Comparison of ENCODE assay signal across 12 cellular contexts in the genomic region with DNA sequence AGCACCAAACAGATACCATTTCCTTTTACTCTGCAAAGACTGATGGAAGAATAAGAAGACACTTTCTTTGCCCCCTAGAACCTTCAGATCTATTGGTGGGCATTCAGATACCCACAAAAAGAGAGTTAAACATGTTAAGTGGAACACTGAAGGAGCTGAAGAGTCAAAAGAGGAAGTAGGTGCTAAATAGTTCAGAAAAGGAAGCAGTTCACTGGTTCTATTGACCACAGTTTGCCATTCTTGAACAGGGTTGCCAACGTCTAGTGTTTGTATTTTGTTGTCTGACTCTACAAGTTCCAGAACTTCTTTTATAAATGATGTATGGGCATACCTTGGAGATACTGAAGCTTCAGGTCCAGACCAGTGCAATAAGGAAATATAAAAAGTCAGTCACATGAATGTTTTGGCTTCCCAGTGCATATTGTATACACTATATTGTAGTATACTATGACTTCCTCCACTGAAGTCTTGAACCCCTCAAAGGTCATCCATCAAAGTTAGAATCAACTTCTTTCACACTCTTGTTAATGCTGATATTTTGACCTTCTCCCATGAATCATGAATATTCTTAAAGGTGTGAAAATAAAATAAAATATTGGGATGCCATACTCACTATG. TPM values are rescaled to one million over a fixed set of nuclear protein-coding genes. Genes with fewer than 3 reads are reported as not detected.
DNase-seq lines count a peak whose midpoint lies in the region; ATAC-seq and TF ChIP-seq lines count a peak whose summit lies in the region.
"Had no signal": no experiment of that assay in that cellular context is flagged by ENCODE, and none has a peak within 500 bp of the region (broad histone marks: within the 10 kb centered on the region; RNA-seq: fewer than 3 reads in every experiment).

No MANE protein-coding gene starts in this region.

- H3K27me3 Mint-ChIP-seq in CD14-positive monocyte (ENCODE audit: low read depth in 3 of 3) (peaks cover 2 to 8% (median 8%) of the 10 kb centered on the region in 3 donors), WTC11 (ENCODE audit: low read depth) (no peaks in the 10 kb centered on the region)

- H3K4me1 Mint-ChIP-seq in CD14-positive monocyte (peaks cover 62% of the 10 kb centered on the region), WTC11 (peaks cover 4% of the 10 kb centered on the region)

- peak overlapping the region; percentile 43 for H3K4me2 ChIP-seq in Loucy (ENCODE audit: low read depth, low read length, poor library complexity, severe bottlenecking)

- 43 to 55% methylated on average over 1 of the region's 1 CpG for WGBS in gastroesophageal sphincter (ENCODE audit: low coverage in 1 of 2), 2 donors

- no peaks in the 10 kb centered on the region for H3F3A ChIP-seq in Loucy (ENCODE audit: low read depth)

- POLR2A ChIA-PET in WTC11 (lab: Charles Lee) = no interaction called here

- no peaks in the 10 kb centered on the region for H4K20me1 ChIP-seq in Loucy (ENCODE audit: insufficient read depth, low read length, poor library complexity, severe bottlenecking)

- H3K36me3 ChIP-seq in Loucy (ENCODE audit: insufficient read depth, low read length) = no peaks in the 10 kb centered on the region
- no peaks in the 10 kb centered on the region for H3K36me3 ChIP-seq in neutrophil
- no peaks in the 10 kb centered on the region for H3K36me3 ChIP-seq in gastroesophageal sphincter

- no peak for TF ChIP-seq POLR2A in gastroesophageal sphincter (IDR thresholded peaks at IDR 0.05)

- H3K9me3 ChIP-seq in Loucy (ENCODE audit: insufficient read depth, low read depth, low read length) = no peaks in the 10 kb centered on the region
- no peaks in the 10 kb centered on the region for H3K9me3 ChIP-seq in neutrophil
- no peaks in the 10 kb centered on the region for H3K9me3 ChIP-seq in gastroesophageal sphincter

- TF ChIP-seq EP300 in gastroesophageal sphincter (IDR thresholded peaks at IDR 0.05) = no peak

- H3K36me3 Mint-ChIP-seq in CD14-positive monocyte (peaks cover 4 to 7% of the 10 kb centered on the region in 2 donors), WTC11 (no peaks in the 10 kb centered on the region)

- H3K27me3 ChIP-seq in Loucy (ENCODE audit: insufficient read depth, low read length, poor library complexity, severe bottlenecking) (no peaks in the 10 kb centered on the region), neutrophil (no peaks in the 10 kb centered on the region), gastroesophageal sphincter (no peaks in the 10 kb centered on the region)

- H3K9me3 Mint-ChIP-seq in CD14-positive monocyte (no peaks in the 10 kb centered on the region), WTC11 (0 out of 2 replicates have a peak, but pooled peaks cover 3% of the 10 kb centered on the region)
- H3K9me3 Mint-ChIP-seq: activated naive CD8-positive, alpha-beta T cell treated with anti-CD3 and anti-CD28 coated beads for 36 hours; T-helper 1 cell treated with Interleukin-12 subunit alpha and Interleukin-12 subunit beta and Interleukin-4 antibody, amounts not matched to agents 30 μg/mL and 1 μg/mL, for 36 hours had no signal

- no peaks in the 10 kb centered on the region for H3K79me2 ChIP-seq in Loucy (ENCODE audit: insufficient read depth, low read length)

- H3K4me3 Mint-ChIP-seq in CD14-positive monocyte = peak overlapping the region in 1 of 2 donors; percentile 48
- H3K4me3 Mint-ChIP-seq in WTC11 = no peak overlapping the region
- H3K4me3 Mint-ChIP-seq: activated naive CD8-positive, alpha-beta T cell treated with anti-CD3 and anti-CD28 coated beads for 36 hours; T-helper 1 cell treated with Interleukin-12 subunit alpha and Interleukin-12 subunit beta and Interleukin-4 antibody, amounts not matched to agents 30 μg/mL and 1 μg/mL, for 36 hours had no signal

- TF ChIP-seq CTCF in Loucy (conservative IDR thresholded peaks at IDR 0.05; ENCODE audit: low read length) (no peak), neutrophil (IDR thresholded peaks at IDR 0.05) (no peak), CD14-positive monocyte (IDR thresholded peaks at IDR 0.05) (no peak), gastroesophageal sphincter (IDR thresholded peaks at IDR 0.05) (no peak), WTC11 (IDR thresholded peaks at IDR 0.05) (no peak)

- H3K27ac ChIP-seq in neutrophil = peak overlapping the region; percentile 63
- no peak overlapping the region for H3K27ac ChIP-seq in gastroesophageal sphincter

- CTCF ChIA-PET in WTC11 (lab: Charles Lee) = no interaction called here

- H2AFZ ChIP-seq in Loucy (ENCODE audit: low read length) = peak overlapping the region; percentile 49

- H3K4me1 ChIP-seq in Loucy (ENCODE audit: insufficient read depth, low read length, poor library complexity, severe bottlenecking) (peaks cover 63% of the 10 kb centered on the region), neutrophil (ENCODE audit: control insufficient read depth in 1 of 2, insufficient read depth in 1 of 2, low read depth in 1 of 2, low read length in 1 of 2) (peaks cover 26 to 33% of the 10 kb centered on the region in 2 experiments), gastroesophageal sphincter (no peaks in the 10 kb centered on the region)

- H3K9me2 ChIP-seq in Loucy (replicated peaks; ENCODE audit: low read depth, low read length) = no peaks in the 10 kb centered on the region

- H3K4me3 ChIP-seq in Loucy (ENCODE audit: low read length, poor library complexity, severe bottlenecking) (peak overlapping the region; percentile 32), neutrophil (ENCODE audit: low read depth in 1 of 2, low read length in 1 of 2) (no peak overlapping the region), gastroesophageal sphincter (no peak overlapping the region)

- DNase-seq in CD14-positive monocyte (ENCODE audit: low spot score) (no peak), OCI-M2 (lab: John Stamatoyannopoulos, UW; ENCODE audit: unreplicated experiment) (no peak), WTC11 (ENCODE audit: low spot score) (no peak)
- DNase-seq: activated naive CD8-positive, alpha-beta T cell treated with anti-CD3 and anti-CD28 coated beads for 36 hours; erythroblast; NCI-H1436 treated with DMSO at 0.1 percent for 48 hours had no signal

- peak overlapping the region in 3 of 7 donors; percentile 1 to 11 (median 4) for H3K27ac Mint-ChIP-seq in CD14-positive monocyte
- H3K27ac Mint-ChIP-seq in WTC11 = no peak overlapping the region
- H3K27ac Mint-ChIP-seq: activated naive CD8-positive, alpha-beta T cell treated with anti-CD3 and anti-CD28 coated beads for 36 hours; T-helper 1 cell treated with Interleukin-12 subunit alpha and Interleukin-12 subunit beta and Interleukin-4 antibody, amounts not matched to agents 30 μg/mL and 1 μg/mL, for 36 hours had no signal

- intact Hi-C loops in CD14-positive monocyte (cut with micrococcal nuclease) = no loop called here

- peak; percentile 87 for ATAC-seq in GM19035 (IDR thresholded peaks at IDR 0.05; ENCODE audit: unreplicated experiment)
- ATAC-seq in HG02852 (IDR thresholded peaks at IDR 0.05; ENCODE audit: unreplicated experiment) = peak; percentile 69
- ATAC-seq in gastroesophageal sphincter = no peak
- no peak for ATAC-seq in WTC11

- H3K9ac ChIP-seq in Loucy (ENCODE audit: low read depth, low read length, poor library complexity, severe bottlenecking) = no peak overlapping the region

TF ChIP-seq in WTC11, 78 proteins besides CTCF, POLR2A, EP300 and RAD21 (continues in another document):
- TF ChIP-seq, protein P1, sequence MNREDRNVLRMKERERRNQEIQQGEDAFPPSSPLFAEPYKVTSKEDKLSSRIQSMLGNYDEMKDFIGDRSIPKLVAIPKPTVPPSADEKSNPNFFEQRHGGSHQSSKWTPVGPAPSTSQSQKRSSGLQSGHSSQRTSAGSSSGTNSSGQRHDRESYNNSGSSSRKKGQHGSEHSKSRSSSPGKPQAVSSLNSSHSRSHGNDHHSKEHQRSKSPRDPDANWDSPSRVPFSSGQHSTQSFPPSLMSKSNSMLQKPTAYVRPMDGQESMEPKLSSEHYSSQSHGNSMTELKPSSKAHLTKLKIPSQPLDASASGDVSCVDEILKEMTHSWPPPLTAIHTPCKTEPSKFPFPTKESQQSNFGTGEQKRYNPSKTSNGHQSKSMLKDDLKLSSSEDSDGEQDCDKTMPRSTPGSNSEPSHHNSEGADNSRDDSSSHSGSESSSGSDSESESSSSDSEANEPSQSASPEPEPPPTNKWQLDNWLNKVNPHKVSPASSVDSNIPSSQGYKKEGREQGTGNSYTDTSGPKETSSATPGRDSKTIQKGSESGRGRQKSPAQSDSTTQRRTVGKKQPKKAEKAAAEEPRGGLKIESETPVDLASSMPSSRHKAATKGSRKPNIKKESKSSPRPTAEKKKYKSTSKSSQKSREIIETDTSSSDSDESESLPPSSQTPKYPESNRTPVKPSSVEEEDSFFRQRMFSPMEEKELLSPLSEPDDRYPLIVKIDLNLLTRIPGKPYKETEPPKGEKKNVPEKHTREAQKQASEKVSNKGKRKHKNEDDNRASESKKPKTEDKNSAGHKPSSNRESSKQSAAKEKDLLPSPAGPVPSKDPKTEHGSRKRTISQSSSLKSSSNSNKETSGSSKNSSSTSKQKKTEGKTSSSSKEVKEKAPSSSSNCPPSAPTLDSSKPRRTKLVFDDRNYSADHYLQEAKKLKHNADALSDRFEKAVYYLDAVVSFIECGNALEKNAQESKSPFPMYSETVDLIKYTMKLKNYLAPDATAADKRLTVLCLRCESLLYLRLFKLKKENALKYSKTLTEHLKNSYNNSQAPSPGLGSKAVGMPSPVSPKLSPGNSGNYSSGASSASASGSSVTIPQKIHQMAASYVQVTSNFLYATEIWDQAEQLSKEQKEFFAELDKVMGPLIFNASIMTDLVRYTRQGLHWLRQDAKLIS (CRISPR knock-in tag; IDR thresholded peaks at IDR 0.05; ENCODE audit: borderline replicate concordance) = no peak
- TF ChIP-seq, protein P2, sequence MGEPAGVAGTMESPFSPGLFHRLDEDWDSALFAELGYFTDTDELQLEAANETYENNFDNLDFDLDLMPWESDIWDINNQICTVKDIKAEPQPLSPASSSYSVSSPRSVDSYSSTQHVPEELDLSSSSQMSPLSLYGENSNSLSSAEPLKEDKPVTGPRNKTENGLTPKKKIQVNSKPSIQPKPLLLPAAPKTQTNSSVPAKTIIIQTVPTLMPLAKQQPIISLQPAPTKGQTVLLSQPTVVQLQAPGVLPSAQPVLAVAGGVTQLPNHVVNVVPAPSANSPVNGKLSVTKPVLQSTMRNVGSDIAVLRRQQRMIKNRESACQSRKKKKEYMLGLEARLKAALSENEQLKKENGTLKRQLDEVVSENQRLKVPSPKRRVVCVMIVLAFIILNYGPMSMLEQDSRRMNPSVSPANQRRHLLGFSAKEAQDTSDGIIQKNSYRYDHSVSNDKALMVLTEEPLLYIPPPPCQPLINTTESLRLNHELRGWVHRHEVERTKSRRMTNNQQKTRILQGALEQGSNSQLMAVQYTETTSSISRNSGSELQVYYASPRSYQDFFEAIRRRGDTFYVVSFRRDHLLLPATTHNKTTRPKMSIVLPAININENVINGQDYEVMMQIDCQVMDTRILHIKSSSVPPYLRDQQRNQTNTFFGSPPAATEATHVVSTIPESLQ (CRISPR knock-in tag; IDR thresholded peaks at IDR 0.05) = no peak
- TF ChIP-seq, protein P3, sequence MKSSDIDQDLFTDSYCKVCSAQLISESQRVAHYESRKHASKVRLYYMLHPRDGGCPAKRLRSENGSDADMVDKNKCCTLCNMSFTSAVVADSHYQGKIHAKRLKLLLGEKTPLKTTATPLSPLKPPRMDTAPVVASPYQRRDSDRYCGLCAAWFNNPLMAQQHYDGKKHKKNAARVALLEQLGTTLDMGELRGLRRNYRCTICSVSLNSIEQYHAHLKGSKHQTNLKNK (CRISPR knock-in tag; IDR thresholded peaks at IDR 0.05) = no peak

RNA-seq across cellular contexts. Expression of a gene that starts 47.5 kb away (rescaled TPM):
- polyA plus RNA-seq in CD14-positive monocyte = not detected
- total RNA-seq in gastroesophageal sphincter (1 to 10 TPM in 1 of 4 donors, not detected in 3; 5.9 TPM), WTC11 (2021) (not detected in 3 replicates)
- total RNA-seq: activated naive CD8-positive, alpha-beta T cell treated with anti-CD3 and anti-CD28 coated beads for 36 hours had no signal

Comparison
In these comparisons a context has a peak if more than half of its experiments do, and no peak if none do; other contexts are left out.
1. ATAC-seq: peak in GM19035 (single experiment) and HG02852 (single experiment); none in gastroesophageal sphincter (single experiment) and WTC11 (single experiment).